Comparison of ENCODE assay signal across 36 cellular contexts in genomic region chr4:94763500-94763899, GRCh38. TPM values are rescaled to one million over a fixed set of nuclear protein-coding genes. Genes with fewer than 3 reads are reported as not detected.
"Had no signal": no experiment of that assay in that cellular context is flagged by ENCODE, and none has a peak within 500 bp of the region (broad histone marks: within the 10 kb centered on the region; RNA-seq: fewer than 3 reads in every experiment).

No MANE protein-coding gene starts in this region.

- H3K4me3 ChIP-seq: adrenal gland, body of pancreas, Peyer's patch, SJSA1 had no signal

- H3K27ac ChIP-seq: adrenal gland, body of pancreas, Peyer's patch, SJSA1 had no signal

- DNase-seq: activated CD4-positive, alpha-beta T cell treated with anti-CD3 and anti-CD28 coated beads for 36 hours; activated CD4-positive, alpha-beta T cell treated with anti-CD3 and anti-CD28 coated beads, Interleukin-2, amount 10 ng/mL, durations not matched to agents 7 days and 5 days; activated CD4-positive, alpha-beta T cell treated with anti-CD3 and anti-CD28 coated beads, Interleukin-2, amount 50 U/mL, for 48 hours; activated CD8-positive, alpha-beta memory T cell treated with anti-CD3 and anti-CD28 coated beads, Interleukin-2, amount 50 U/mL, for 4 hours; activated CD8-positive, alpha-beta T cell treated with anti-CD3 and anti-CD28 coated beads, Interleukin-2, amount 10 ng/mL, durations not matched to agents 7 days and 5 days; activated gamma-delta T cell treated with Interleukin-2 at 50 U/mL for 16 hours; activated naive CD4-positive, alpha-beta T cell treated with anti-CD3 and anti-CD28 coated beads for 36 hours; activated T-cell treated with anti-CD3 and anti-CD28 coated beads for 4 hours; activated T-cell treated with anti-CD3 and anti-CD28 coated beads, Interleukin-2, amount 50 U/mL, for 4 hours; adrenal gland; body of pancreas; central memory CD4-positive, alpha-beta T cell; Karpas-422; KBM-7; NCI-H1048; NCI-H146; NCI-H187; NCI-H2029 treated with DMSO at 0.1 percent for 48 hours; NCI-H2107; NCI-H2171; NCI-H510A; NCI-H526; NCI-H748 treated with DMSO at 0.1 percent for 48 hours; NK-92 treated with Interleukin-12 subunit alpha and Interleukin-12 subunit beta, amount 100 ng/mL, for 24 hours; PC-3; Peyer's patch; RPMI8226; SHP77 treated with DMSO at 0.1 percent for 48 hours; T1000 had no signal

- H3K36me3 ChIP-seq: adrenal gland, Peyer's patch, SJSA1 had no signal

- ATAC-seq: activated CD4-positive, alpha-beta T cell treated with anti-CD3 and anti-CD28 coated beads for 36 hours; activated CD4-positive, CD25-positive, alpha-beta regulatory T cell treated with anti-CD3 and anti-CD28 coated beads, Interleukin-2, amount 50 U/mL, for 24 hours; activated CD8-positive, alpha-beta T cell treated with anti-CD3 and anti-CD28 coated beads, Interleukin-2, amount 10 ng/mL, durations not matched to agents 7 days and 5 days; activated naive CD4-positive, alpha-beta T cell treated with anti-CD3 and anti-CD28 coated beads, Interleukin-2, amount 50 U/mL, for 72 hours; activated T-cell treated with anti-CD3 and anti-CD28 coated beads, Interleukin-2, amount 50 U/mL, for 4 hours; body of pancreas; PC-3; WTC11 had no signal

- H3K4me1 ChIP-seq: adrenal gland had no signal

- H3K27me3 ChIP-seq: adrenal gland, body of pancreas, Peyer's patch had no signal

- H3K9me3 ChIP-seq: adrenal gland, body of pancreas, Peyer's patch, SJSA1 had no signal

RNA-seq across cellular contexts. Expression of gene BMPR1B, which starts 5.7 kb away (rescaled TPM):
- total RNA-seq: activated CD4-positive, alpha-beta T cell treated with anti-CD3 and anti-CD28 coated beads for 36 hours; activated CD4-positive, alpha-beta T cell treated with anti-CD3 and anti-CD28 coated beads, Interleukin-2, amount 10 ng/mL, durations not matched to agents 7 days and 5 days; activated CD8-positive, alpha-beta T cell treated with anti-CD3 and anti-CD28 coated beads, Interleukin-2, amount 10 ng/mL, durations not matched to agents 7 days and 5 days; activated naive CD4-positive, alpha-beta T cell treated with anti-CD3 and anti-CD28 coated beads, Interleukin-2, amount 50 U/mL, for 72 hours; activated T-cell treated with anti-CD3 and anti-CD28 coated beads, Interleukin-2, amount 50 U/mL, for 4 hours; activated T-helper 1 cell treated with anti-CD3 and anti-CD28 coated beads, Interleukin-12 subunit alpha, Interleukin-12 subunit beta, Interleukin-2, Interleukin-4 antibody, amounts not matched to agents 30 ng/mL and 10 ng/mL and 1 ng/mL, durations not matched to agents 14 hours and 24 hours and 36 hours; Peyer's patch; T-helper 1 cell treated with Interleukin-12 subunit alpha and Interleukin-12 subunit beta and Interleukin-4 antibody, amounts not matched to agents 30 ng/mL and 1 ng/mL, for 36 hours; T-helper 2 cell treated with Interferon-gamma antibody and Interleukin-4, amounts not matched to agents 100 ng/mL and 5 ng/mL, for 36 hours had no signal
